In the genomic region with DNA sequence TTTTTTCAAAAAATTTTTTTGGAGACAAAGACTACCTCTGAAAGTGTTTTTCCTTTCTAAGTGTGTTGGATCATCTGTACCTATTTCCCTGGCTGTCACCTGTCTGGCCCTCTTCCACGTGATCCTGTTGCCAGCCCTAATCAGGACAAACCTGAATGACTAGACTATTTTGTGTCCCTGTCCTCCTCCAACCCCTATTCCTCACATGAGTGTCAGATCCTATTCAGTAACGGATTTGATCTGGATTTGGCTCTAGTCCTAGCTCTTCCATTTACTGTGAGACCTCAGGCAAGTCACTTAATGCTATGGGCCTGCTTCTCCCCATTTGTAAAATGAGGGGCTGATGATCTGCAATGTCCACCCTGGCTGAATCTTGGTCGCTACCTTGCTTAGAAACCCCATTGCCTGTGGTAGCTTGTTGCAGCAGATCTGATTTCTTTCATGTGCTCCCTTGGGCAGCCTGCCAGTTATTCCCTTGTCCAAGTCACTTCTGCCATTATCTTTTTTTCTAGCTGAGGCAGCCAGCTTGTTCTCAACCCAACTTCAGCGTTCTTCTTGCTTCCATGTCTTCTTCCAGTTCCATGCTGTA, we compare ENCODE assay signal across 8 cellular contexts. TPM values are rescaled to one million over a fixed set of nuclear protein-coding genes. Genes with fewer than 3 reads are reported as not detected.
DNase-seq lines count a peak whose midpoint lies in the region; ATAC-seq and TF ChIP-seq lines count a peak whose summit lies in the region.

No MANE protein-coding gene starts in this region.

- no peak overlapping the region for H3K18ac ChIP-seq in mesendoderm (ENCODE audit: low read length)

- DNase-seq in CD14-positive monocyte (ENCODE audit: low spot score) (no peak), NCI-H1105 treated with DMSO at 0.1 percent for 48 hours (lab: John Stamatoyannopoulos, UW) (peak; percentile 63), mesendoderm (no peak), SW480 (ENCODE audit: low spot score) (no peak)
- no peak for DNase-seq in stimulated activated CD4-positive, alpha-beta T cell treated with anti-CD3 and anti-CD28 coated beads, Interleukin-1b, Interleukin-23, amount 100 ng/mL, for 48 hours
- no peak for DNase-seq in stimulated activated CD4-positive, alpha-beta T cell treated with anti-CD3 and anti-CD28 coated beads, Interleukin-12 subunit alpha, Interleukin-12 subunit beta, amount 100 ng/mL, for 4 hours

- H3K4me1 ChIP-seq in mesendoderm (ENCODE audit: control insufficient read depth, low read depth, low read length) = peaks cover 3% of the 10 kb centered on the region

- intact Hi-C loops in CD14-positive monocyte (cut with micrococcal nuclease) = no loop called here

- peak overlapping the region; percentile 11 for H3K27ac ChIP-seq in mesendoderm (ENCODE audit: low read depth, low read length)

- H3K27me3 Mint-ChIP-seq in CD14-positive monocyte (ENCODE audit: low read depth in 3 of 3) (peaks cover 0 to 1% (median 0%) of the 10 kb centered on the region in 3 donors), brain (peaks cover 5% of the 10 kb centered on the region)

- peaks cover 48% of the 10 kb centered on the region for H3K79me2 ChIP-seq in mesendoderm (ENCODE audit: control insufficient read depth, insufficient read depth, low read length)

- H3K4me2 ChIP-seq in mesendoderm (ENCODE audit: low read length) = no peak overlapping the region

- H3K4me1 Mint-ChIP-seq in CD14-positive monocyte (peaks cover 34% of the 10 kb centered on the region), brain (peaks cover 58% of the 10 kb centered on the region)

- H3K56ac ChIP-seq in mesendoderm (ENCODE audit: low read length) = no peak overlapping the region

- H3K9ac ChIP-seq in mesendoderm (ENCODE audit: low read length) = no peak overlapping the region

- no peak for TF ChIP-seq CTCF in CD14-positive monocyte (IDR thresholded peaks at IDR 0.05)
- no peak for TF ChIP-seq CTCF in brain (conservative IDR thresholded peaks at IDR 0.05)

- peaks cover 0 to under 1% (median 0%) of the 10 kb centered on the region in 7 donors for H3K9me3 Mint-ChIP-seq in CD14-positive monocyte
- peaks cover 0 to 2% (median 1%) of the 10 kb centered on the region in 5 experiments for H3K9me3 Mint-ChIP-seq in brain

- H3K4ac ChIP-seq in mesendoderm (ENCODE audit: low read depth, low read length) = no peak overlapping the region

- no peaks in the 10 kb centered on the region for H3K36me3 ChIP-seq in mesendoderm (ENCODE audit: control insufficient read depth, insufficient read depth, low read length)

- H3K4me3 Mint-ChIP-seq in CD14-positive monocyte (no peak overlapping the region), brain (peak overlapping the region; percentile 19 to 86 (median 38))

- H3K79me1 ChIP-seq in mesendoderm (ENCODE audit: low read length) = peaks cover 17% of the 10 kb centered on the region

- no peak overlapping the region for H3K4me3 ChIP-seq in mesendoderm (ENCODE audit: low read length)

- H2AK5ac ChIP-seq in mesendoderm (ENCODE audit: low read length) = no peak overlapping the region

- no peak overlapping the region for H4K8ac ChIP-seq in mesendoderm (ENCODE audit: low read depth, low read length)

- peak overlapping the region; percentile 61 for H3K23ac ChIP-seq in mesendoderm (ENCODE audit: low read length)

- no CpG with 5 or more reads among the region's 4 CpGs for WGBS in mesendoderm (ENCODE audit: extremely low coverage, insufficient coverage, low lambda C conversion rate)

- H4K5ac ChIP-seq in mesendoderm (ENCODE audit: low read length) = no peak overlapping the region

- H3K27me3 ChIP-seq in mesendoderm (ENCODE audit: insufficient read depth, low read length, poor library complexity) = no peaks in the 10 kb centered on the region

- no peak overlapping the region for H2BK120ac ChIP-seq in mesendoderm (ENCODE audit: low read depth, low read length)

- H3K27ac Mint-ChIP-seq in CD14-positive monocyte (peak overlapping the region in 6 of 7 donors; percentile 4 to 83 (median 68)), brain (peak overlapping the region in 4 of 5 experiments; percentile 86 to 92 (median 88))

- H2BK5ac ChIP-seq in mesendoderm (ENCODE audit: low read length) = no peak overlapping the region

- H2BK15ac ChIP-seq in mesendoderm (replicated peaks; ENCODE audit: low read depth) = no peak overlapping the region

- H3K36me3 Mint-ChIP-seq in CD14-positive monocyte (peaks cover 30 to 52% of the 10 kb centered on the region in 2 donors), brain (peaks cover 48% of the 10 kb centered on the region)

- ATAC-seq in GM18868 (IDR thresholded peaks at IDR 0.05; ENCODE audit: unreplicated experiment) = no peak

RNA-seq across cellular contexts. Expression of gene PHF20, which starts 4.8 kb away (rescaled TPM):
- polyA plus RNA-seq in CD14-positive monocyte (10 to 100 TPM; 73.6 to 78.2 TPM), brain (ENCODE audit: insufficient read depth, low read depth, low replicate concordance) (34.9 TPM)
- polyA plus RNA-seq in mesendoderm (2013, experiment 1 of 2) = 40.1 TPM
- 37.7 TPM for polyA plus RNA-seq in mesendoderm (2013, experiment 2 of 2)

RNA-seq across cellular contexts. Expression of gene RBM39, which starts 34.5 kb away (rescaled TPM):
- 10 to 100 TPM; 89.5 to 98.0 TPM for polyA plus RNA-seq in CD14-positive monocyte
- polyA plus RNA-seq in brain (ENCODE audit: insufficient read depth, low read depth, low replicate concordance) = 105 TPM
- polyA plus RNA-seq in mesendoderm (2013, experiment 1 of 2) = 170 TPM
- polyA plus RNA-seq in mesendoderm (2013, experiment 2 of 2) = 173 TPM

Comparison
In these comparisons a context has a peak if more than half of its experiments do, and no peak if none do; other contexts are left out.
1. H3K4me3 Mint-ChIP-seq: peak in brain (5 of 5); none in CD14-positive monocyte (0 of 2).